ENCODE assay signal across 22 cellular contexts in the genomic region with DNA sequence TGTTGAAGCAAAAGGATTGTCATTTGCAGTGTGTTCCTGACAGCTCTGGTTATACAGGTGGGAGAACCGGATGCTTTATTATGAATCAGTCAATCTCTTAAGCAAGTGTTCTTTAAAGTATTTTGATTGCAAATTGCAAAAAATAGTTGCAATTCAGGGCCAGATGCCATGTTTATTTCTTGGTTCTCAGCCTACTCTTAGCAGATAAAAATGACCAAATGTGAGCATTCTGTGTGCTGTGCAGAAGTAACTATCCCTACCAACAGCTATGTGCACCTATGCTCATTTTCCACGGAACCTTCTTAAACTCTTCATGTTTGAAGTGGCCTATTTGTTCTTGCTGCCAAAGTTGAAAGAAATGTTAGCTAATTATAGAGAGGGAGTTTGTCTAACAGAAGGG.
"Had no signal": no experiment of that assay in that cellular context is flagged by ENCODE, and none has a peak within 500 bp of the region (broad histone marks: within the 10 kb centered on the region; RNA-seq: fewer than 3 reads in every experiment).

No MANE protein-coding gene starts in this region.

- H3K27ac ChIP-seq: gastrocnemius medialis, neural progenitor cell, parathyroid adenoma, right atrium auricular region, suprapubic skin, transverse colon, upper lobe of right lung, uterus had no signal

- H3K9ac ChIP-seq: neural progenitor cell, parathyroid adenoma had no signal

- H3K4me3 ChIP-seq: gastrocnemius medialis, lung, mucosa of descending colon, neural progenitor cell, right atrium auricular region, smooth muscle cell, suprapubic skin, transverse colon, upper lobe of right lung, uterus had no signal

- H3K4me2 ChIP-seq: neural progenitor cell, smooth muscle cell had no signal

- DNase-seq: cortex of kidney; effector memory CD8-positive, alpha-beta T cell; foreskin fibroblast; gastrocnemius medialis; mucosa of descending colon; naive B cell; stimulated activated CD4-positive, alpha-beta T cell treated with anti-CD3 and anti-CD28 coated beads, Interleukin-12 subunit alpha, Interleukin-12 subunit beta, amount 100 ng/mL, for 4 hours; stimulated activated CD4-positive, alpha-beta T cell treated with anti-CD3 and anti-CD28 coated beads, Interleukin-1b, Interleukin-23, amount 100 ng/mL, for 48 hours; stimulated activated CD4-positive, alpha-beta T cell treated with anti-CD3 and anti-CD28 coated beads, Interleukin-4, amount 100 ng/mL, for 1 hour; stimulated activated CD8-positive, alpha-beta memory T cell treated with anti-CD3 and anti-CD28 coated beads, Interleukin-4, amount 100 ng/mL, for 48 hours; stimulated activated naive CD4-positive, alpha-beta T cell; stimulated activated naive CD8-positive, alpha-beta T cell treated with anti-CD3 and anti-CD28 coated beads, Interleukin-15, amount 100 ng/mL, for 72 hours; transverse colon; upper lobe of right lung; uterus had no signal

- H3K9me3 ChIP-seq: gastrocnemius medialis, mucosa of descending colon, right atrium auricular region, suprapubic skin, transverse colon, upper lobe of right lung, uterus had no signal

- H2AFZ ChIP-seq: neural progenitor cell, parathyroid adenoma had no signal

- H3K4me1 ChIP-seq: gastrocnemius medialis, neural progenitor cell, parathyroid adenoma, right atrium auricular region, suprapubic skin, transverse colon, uterus had no signal

- H3K27me3 ChIP-seq: gastrocnemius medialis, neural progenitor cell, right atrium auricular region, suprapubic skin, transverse colon, upper lobe of right lung, uterus had no signal

- H3K36me3 ChIP-seq: gastrocnemius medialis, neural progenitor cell, right atrium auricular region, suprapubic skin, transverse colon, upper lobe of right lung, uterus had no signal

- ATAC-seq: effector memory CD8-positive, alpha-beta T cell; gastrocnemius medialis; mucosa of descending colon; sciatic nerve; stimulated activated naive CD8-positive, alpha-beta T cell treated with anti-CD3 and anti-CD28 coated beads, Interleukin-15, amount 100 ng/mL, for 72 hours; upper lobe of right lung had no signal

- H3K79me2 ChIP-seq: parathyroid adenoma had no signal
